ENCODE assay signal across 19 cellular contexts in genomic region chr1:5597171-5597864, GRCh38.
DNase-seq lines count a peak whose midpoint lies in the region; ATAC-seq and TF ChIP-seq lines count a peak whose summit lies in the region.
"Had no signal": no experiment of that assay in that cellular context is flagged by ENCODE, and none has a peak within 500 bp of the region (broad histone marks: within the 10 kb centered on the region; RNA-seq: fewer than 3 reads in every experiment).

No MANE protein-coding gene starts in this region.

- peaks cover 34% of the 10 kb centered on the region for H3K4me1 Mint-ChIP-seq in type B pancreatic cell (ENCODE audit: unreplicated experiment)

- peak; percentile 43 for DNase-seq in activated effector memory CD4-positive, alpha-beta T cell treated with anti-CD3 and anti-CD28 coated beads, Interleukin-2, amount 50 U/mL, for 16 hours
- DNase-seq in activated effector memory CD4-positive, alpha-beta T cell treated with Interleukin-2 at 50 U/mL for 16 hours = no peak
- DNase-seq in epithelial cell of esophagus (ENCODE audit: low read depth) (peak; percentile 25), mucosa of gallbladder (ENCODE audit: low spot score) (peak; percentile 1), type B pancreatic cell (ENCODE audit: extremely low spot score, unreplicated experiment) (peak; percentile 60), NCI-H1436 (lab: John Stamatoyannopoulos, UW) (no peak)
- DNase-seq: activated CD4-positive, alpha-beta T cell treated with anti-CD3 and anti-CD28 coated beads for 48 hours; activated gamma-delta T cell; C1 segment of cervical spinal cord; dorsolateral prefrontal cortex; HFFc6; NCI-H1105; NCI-H2081 treated with DMSO at 0.1 percent for 48 hours; NCI-H524 had no signal

- ATAC-seq in HG03571 (IDR thresholded peaks at IDR 0.05; ENCODE audit: unreplicated experiment) (no peak), GM19328 (IDR thresholded peaks at IDR 0.05; ENCODE audit: unreplicated experiment) (no peak)

- H3K4me3 Mint-ChIP-seq in type B pancreatic cell = peak overlapping the region; percentile 58
- H3K4me3 Mint-ChIP-seq: HFFc6, neural crest cell had no signal

- H3K9me3 Mint-ChIP-seq in type B pancreatic cell = no peaks in the 10 kb centered on the region
- H3K9me3 Mint-ChIP-seq: neural crest cell had no signal

- no peak overlapping the region for H3K4me3 ChIP-seq in epithelial cell of esophagus (ENCODE audit: low read length)
- H3K4me3 ChIP-seq: cardiac muscle cell, dorsolateral prefrontal cortex, suprapubic skin had no signal

- peaks cover 16% of the 10 kb centered on the region for H3K27me3 Mint-ChIP-seq in type B pancreatic cell

- peak overlapping the region; percentile 75 for H3K27ac Mint-ChIP-seq in type B pancreatic cell
- H3K27ac Mint-ChIP-seq: HFFc6 had no signal

- no peaks in the 10 kb centered on the region for H3K36me3 Mint-ChIP-seq in type B pancreatic cell

- TF ChIP-seq CTCF in epithelial cell of esophagus (IDR thresholded peaks at IDR 0.05; ENCODE audit: insufficient read depth, low read depth, low read length, missing control alignments) (no peak), type B pancreatic cell (conservative IDR thresholded peaks at IDR 0.05) (no peak)

Comparison
In these comparisons a context has a peak if more than half of its experiments do, and no peak if none do; other contexts are left out.
1. DNase-seq: peak in activated effector memory CD4-positive, alpha-beta T cell treated with anti-CD3 and anti-CD28 coated beads, Interleukin-2, amount 50 U/mL, for 16 hours (single experiment), epithelial cell of esophagus (single experiment), mucosa of gallbladder (single experiment) and type B pancreatic cell (single experiment); none in activated effector memory CD4-positive, alpha-beta T cell treated with Interleukin-2 at 50 U/mL for 16 hours (single experiment) and NCI-H1436 (single experiment).